Comparison of ENCODE assay signal across 8 cellular contexts in genomic region chr5:25544652-25545249, GRCh38.
DNase-seq lines count a peak whose midpoint lies in the region; ATAC-seq, FAIRE-seq and TF ChIP-seq lines count a peak whose summit lies in the region.

No MANE protein-coding gene starts in this region.

- H3K9me3 ChIP-seq in ascending aorta (no peaks in the 10 kb centered on the region), right cardiac atrium (ENCODE audit: control insufficient read depth, low read length) (peaks cover 3% of the 10 kb centered on the region)

- H3K27me3 ChIP-seq in ascending aorta = no peaks in the 10 kb centered on the region
- no peaks in the 10 kb centered on the region for H3K27me3 ChIP-seq in right cardiac atrium (ENCODE audit: control insufficient read depth, insufficient read depth)

- intact Hi-C loops in ascending aorta (cut with DNase I) (no loop called here), right cardiac atrium (cut with DNase I) (no loop called here)

- no peak overlapping the region for H3K27ac ChIP-seq in ascending aorta
- no peak overlapping the region for H3K27ac ChIP-seq in right cardiac atrium (ENCODE audit: low read length)

- H3K4me3 ChIP-seq in ascending aorta = no peak overlapping the region
- H3K4me3 ChIP-seq in right cardiac atrium (ENCODE audit: low read length) = no peak overlapping the region

- DNase-seq in HS-5 (ENCODE audit: low read depth) (peak; percentile 29), RPMI8226 (peak; percentile 33), foreskin melanocyte (peak; percentile 1), urothelium cell line (ENCODE audit: low spot score) (peak; percentile 49), ascending aorta (ENCODE audit: low spot score in 2 of 2) (no peak), right cardiac atrium (no peak)
- DNase-seq in activated CD8-positive, alpha-beta memory T cell treated with anti-CD3 and anti-CD28 coated beads, Interleukin-2, amount 50 U/mL, for 4 hours = no peak

- no peaks in the 10 kb centered on the region for H3K4me1 ChIP-seq in ascending aorta
- H3K4me1 ChIP-seq in right cardiac atrium (ENCODE audit: control insufficient read depth, insufficient read depth, low read length) = no peaks in the 10 kb centered on the region

- no peaks in the 10 kb centered on the region for H3K36me3 ChIP-seq in ascending aorta

- WGBS in right cardiac atrium = 22% methylated on average over 6 of the region's 6 CpGs

- ATAC-seq in right cardiac atrium = no peak

- FAIRE-seq in urothelium cell line (lab: Jason Lieb, UNC) = peak; percentile 52

- TF ChIP-seq CTCF in GM12873 (IDR thresholded peaks at IDR 0.05; ENCODE audit: insufficient read depth, low read depth, low read length, missing control alignments) (peak; percentile 51), ascending aorta (IDR thresholded peaks at IDR 0.05) (peak in 1 of 3 experiments; percentile 26)

Comparison
In these comparisons a context has a peak if more than half of its experiments do, and no peak if none do; other contexts are left out.
1. DNase-seq: peak in HS-5 (single experiment), RPMI8226 (single experiment), foreskin melanocyte (single experiment) and urothelium cell line (single experiment); none in ascending aorta (0 of 2), activated CD8-positive, alpha-beta memory T cell treated with anti-CD3 and anti-CD28 coated beads, Interleukin-2, amount 50 U/mL, for 4 hours (single experiment) and right cardiac atrium (0 of 3).